ENCODE assay signal across 14 cellular contexts in genomic region chr6:80608881-80609280, GRCh38.
DNase-seq lines count a peak whose midpoint lies in the region; TF ChIP-seq lines count a peak whose summit lies in the region.
"Had no signal": no experiment of that assay in that cellular context is flagged by ENCODE, and none has a peak within 500 bp of the region (broad histone marks: within the 10 kb centered on the region; RNA-seq: fewer than 3 reads in every experiment).

No MANE protein-coding gene starts in this region.

- H3K4me1 ChIP-seq in Peyer's patch = no peaks in the 10 kb centered on the region

- POLR2A ChIA-PET in GM10248 (lab: Yijun Ruan, JAX) = no interaction called here

- no peaks in the 10 kb centered on the region for H3K27me3 ChIP-seq in Peyer's patch
- H3K27me3 ChIP-seq: heart left ventricle, right atrium auricular region, vagina had no signal

- TF ChIP-seq POLR2A in Peyer's patch (IDR thresholded peaks at IDR 0.05) = no peak

- CTCF ChIA-PET in GM10248 (lab: Yijun Ruan, JAX) = no interaction called here

- no peaks in the 10 kb centered on the region for H3K9me3 ChIP-seq in Peyer's patch
- H3K9me3 ChIP-seq: vagina had no signal

- TF ChIP-seq CTCF in choroid plexus epithelial cell (conservative IDR thresholded peaks at IDR 0.05; ENCODE audit: low read depth, low read length) (no peak), GM10248 (IDR thresholded peaks at IDR 0.05; ENCODE audit: control extremely low read depth, extremely low read depth, low read depth, missing control alignments) (no peak), Peyer's patch (IDR thresholded peaks at IDR 0.05) (no peak)

- H3K4me3 ChIP-seq in choroid plexus epithelial cell (ENCODE audit: low read depth, low read length) (no peak overlapping the region), Peyer's patch (no peak overlapping the region)
- H3K4me3 ChIP-seq: heart left ventricle, right atrium auricular region, vagina had no signal

- DNase-seq in Daoy (ENCODE audit: low read depth) (peak; percentile 13), NCI-H226 (peak; percentile 58), choroid plexus epithelial cell (ENCODE audit: low read depth) (peak; percentile 42), non-pigmented ciliary epithelial cell (ENCODE audit: low read depth) (peak; percentile 28), GM10248 (ENCODE audit: extremely low spot score) (no peak), Peyer's patch (no peak), SKM-1 treated with dmso at 0.1 percent for 144 hours (lab: John Stamatoyannopoulos, UW; ENCODE audit: unreplicated experiment) (no peak)
- DNase-seq in activated naive CD4-positive, alpha-beta T cell treated with anti-CD3 and anti-CD28 coated beads, Interleukin-2, amount 50 U/mL, for 16 hours = no peak
- DNase-seq: heart left ventricle, NCI-H1694, NCI-H446, SHP77 had no signal

- no peaks in the 10 kb centered on the region for H3K36me3 ChIP-seq in Peyer's patch
- H3K36me3 ChIP-seq: heart left ventricle, right atrium auricular region, vagina had no signal

- no peak overlapping the region for H3K27ac ChIP-seq in Peyer's patch

Comparison
In these comparisons a context has a peak if more than half of its experiments do, and no peak if none do; other contexts are left out.
1. DNase-seq: peak in Daoy (single experiment), NCI-H226 (single experiment), choroid plexus epithelial cell (single experiment) and non-pigmented ciliary epithelial cell (single experiment); none in GM10248 (single experiment), activated naive CD4-positive, alpha-beta T cell treated with anti-CD3 and anti-CD28 coated beads, Interleukin-2, amount 50 U/mL, for 16 hours (single experiment), Peyer's patch (0 of 3) and SKM-1 treated with dmso at 0.1 percent for 144 hours (single experiment).